11 cellular contexts compared by ENCODE assay signal in the genomic region with DNA sequence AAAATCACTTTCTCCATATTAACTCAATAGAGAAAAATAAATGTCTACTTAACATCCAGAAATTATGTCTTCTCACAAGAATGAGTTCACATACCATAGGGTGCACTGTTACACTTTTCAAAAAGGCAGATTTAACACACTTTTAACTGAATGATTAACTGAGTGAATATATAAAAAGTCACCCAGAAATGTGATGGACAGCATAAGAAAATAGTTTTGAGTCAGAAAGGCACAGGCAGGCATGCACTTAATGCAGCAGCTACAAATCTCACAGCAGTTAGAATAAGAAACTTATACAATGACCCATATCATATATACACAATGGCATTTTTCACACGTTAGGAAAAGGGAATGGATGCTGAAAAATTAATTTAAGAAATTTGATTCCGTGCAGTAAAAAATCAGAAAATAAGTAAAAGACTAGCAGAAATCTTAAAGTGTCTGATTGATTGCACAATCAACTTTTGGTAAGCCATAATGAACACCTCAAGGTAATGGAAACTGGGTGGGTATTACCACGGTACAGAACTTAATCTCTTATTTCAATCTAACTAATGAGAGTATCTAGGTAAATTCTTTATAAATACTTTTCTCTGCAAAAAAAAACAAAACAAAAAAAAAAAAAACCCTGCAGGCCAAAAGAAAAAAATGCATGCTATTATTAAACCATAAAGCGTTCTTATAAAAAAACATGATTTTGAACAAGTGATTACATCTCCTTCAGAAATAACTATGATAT. TPM values are rescaled to one million over a fixed set of nuclear protein-coding genes. Genes with fewer than 3 reads are reported as not detected.
DNase-seq lines count a peak whose midpoint lies in the region; ATAC-seq, FAIRE-seq and TF ChIP-seq lines count a peak whose summit lies in the region.
"Had no signal": no experiment of that assay in that cellular context is flagged by ENCODE, and none has a peak within 500 bp of the region (broad histone marks: within the 10 kb centered on the region; RNA-seq: fewer than 3 reads in every experiment).

No MANE protein-coding gene starts in this region.

- peaks cover 80% of the 10 kb centered on the region for H3K79me2 ChIP-seq in astrocyte (ENCODE audit: insufficient read depth, low read length)

- peak overlapping the region; percentile 95 for H3K4me3 Mint-ChIP-seq in HFFc6
- H3K4me3 Mint-ChIP-seq in astrocyte (ENCODE audit: unreplicated experiment): peak overlapping the region; percentile 96
- H3K4me3 Mint-ChIP-seq in naive thymus-derived CD8-positive, alpha-beta T cell: peak overlapping the region in 9 of 10 donors; percentile 34 to 98 (median 91)

- peaks cover 73 to 78% (median 76%) of the 10 kb centered on the region in 11 experiments for H4K20me1 ChIP-seq in BLaER1 treated with 17β-estradiol and CSF1 and Interleukin-3, amounts not matched to agents 10 nM and 100 nM
- peaks cover 72% of the 10 kb centered on the region for H4K20me1 ChIP-seq in astrocyte (ENCODE audit: insufficient read depth, low read length)

- POLR2A ChIA-PET in naive thymus-derived CD8-positive, alpha-beta T cell (lab: Charles Lee): interaction anchor here (0.6 kb wide), 1 partner anchor 36 kb away, joined by 4 read pairs; no protein-coding TSS in a partner anchor

- H3K27ac ChIP-seq in BLaER1 treated with 17β-estradiol and CSF1 and Interleukin-3, amounts not matched to agents 10 nM and 100 nM: peak overlapping the region in 9 of 11 experiments; percentile 1 to 99 (median 96); a peak in 14 of 22 replicates
- H3K27ac ChIP-seq in astrocyte (ENCODE audit: low read depth, low read length) (no peak overlapping the region), aorta (ENCODE audit: low read depth in 1 of 2, low read length in 2 of 2) (no peak overlapping the region)

- H3K4me2 ChIP-seq in BLaER1 treated with 17β-estradiol and CSF1 and Interleukin-3, amounts not matched to agents 10 nM and 100 nM: peak overlapping the region; percentile 66 to 92 (median 82)
- peak overlapping the region; percentile 96 for H3K4me2 ChIP-seq in astrocyte (ENCODE audit: low read length)

- DNase-seq in HFFc6: no peak
- DNase-seq in astrocyte (ENCODE audit: low read depth): no peak
- DNase-seq in naive thymus-derived CD8-positive, alpha-beta T cell: no peak
- DNase-seq in NCI-H2227 treated with DMSO at 0.1 percent for 48 hours (lab: John Stamatoyannopoulos, UW): no peak
- DNase-seq in COLO829 (ENCODE audit: low spot score): no peak
- DNase-seq in superior temporal gyrus (ENCODE audit: extremely low spot score): no peak
- DNase-seq in aorta: no peak
- DNase-seq: activated gamma-delta T cell; DMS53; effector CD8-positive, alpha-beta T cell had no signal

- 0 out of 22 replicates have a peak, but pooled peaks cover 0 to 4% (median 0%) of the 10 kb centered on the region in 11 experiments for H3K9me3 ChIP-seq in BLaER1 treated with 17β-estradiol and CSF1 and Interleukin-3, amounts not matched to agents 10 nM and 100 nM (replicated peaks in 1 of 11)
- no peaks in the 10 kb centered on the region for H3K9me3 ChIP-seq in astrocyte (ENCODE audit: insufficient read depth, low read depth, low read length)
- no peaks in the 10 kb centered on the region for H3K9me3 ChIP-seq in aorta (ENCODE audit: control insufficient read depth, low read length)

- peak; percentile 52 for TF ChIP-seq CTCF in HFFc6 (IDR thresholded peaks at IDR 0.05)
- TF ChIP-seq CTCF in astrocyte (IDR thresholded peaks at IDR 0.05; ENCODE audit: insufficient read depth, low read depth, low read length): no peak

- H3K27me3 ChIP-seq in BLaER1 treated with 17β-estradiol and CSF1 and Interleukin-3, amounts not matched to agents 10 nM and 100 nM: no peaks in the 10 kb centered on the region
- H3K27me3 ChIP-seq in astrocyte (ENCODE audit: insufficient read depth, low read length): no peaks in the 10 kb centered on the region
- no peaks in the 10 kb centered on the region for H3K27me3 ChIP-seq in aorta (ENCODE audit: control insufficient read depth in 1 of 2, insufficient read depth in 2 of 2, low read length in 1 of 2)

- no peak for FAIRE-seq in astrocyte (lab: Jason Lieb, UNC)

- H3K4me1 Mint-ChIP-seq in HFFc6 (ENCODE audit: low read depth) (peaks cover 60% of the 10 kb centered on the region), astrocyte (ENCODE audit: low read depth, unreplicated experiment) (peaks cover 25% of the 10 kb centered on the region)
- H3K4me1 Mint-ChIP-seq in naive thymus-derived CD8-positive, alpha-beta T cell: peaks cover 19 to 67% (median 48%) of the 10 kb centered on the region in 4 donors

- H3K4me3 ChIP-seq in BLaER1 treated with 17β-estradiol and CSF1 and Interleukin-3, amounts not matched to agents 10 nM and 100 nM: peak overlapping the region; percentile 75 to 98 (median 90)
- H3K4me3 ChIP-seq in astrocyte (ENCODE audit: insufficient read depth, low read depth, low read length) (no peak overlapping the region), aorta (ENCODE audit: low read length in 2 of 2) (no peak overlapping the region)

- H2AFZ ChIP-seq in astrocyte (ENCODE audit: low read depth, low read length): no peak overlapping the region

- no peaks in the 10 kb centered on the region for H3K9me3 Mint-ChIP-seq in HFFc6
- H3K9me3 Mint-ChIP-seq in astrocyte (ENCODE audit: unreplicated experiment): no peaks in the 10 kb centered on the region
- H3K9me3 Mint-ChIP-seq in naive thymus-derived CD8-positive, alpha-beta T cell: no peaks in the 10 kb centered on the region

- intact Hi-C loops in aorta (cut with DNase I): loop anchor here in 1 of 2 donors (10.0 kb wide), 2 partner anchors 251 to 259 kb away; no protein-coding TSS in a partner anchor

- 28 to 30% methylated on average over 4 of the region's 4 CpGs for WGBS in aorta, 2 donors

- H3K9ac ChIP-seq in BLaER1 treated with 17β-estradiol and CSF1 and Interleukin-3, amounts not matched to agents 10 nM and 100 nM: peak overlapping the region; percentile 36 to 99 (median 97); a peak in 19 of 22 replicates
- no peak overlapping the region for H3K9ac ChIP-seq in astrocyte (ENCODE audit: low read length)

- H3K36me3 ChIP-seq in BLaER1 treated with 17β-estradiol and CSF1 and Interleukin-3, amounts not matched to agents 10 nM and 100 nM: peaks cover 0 to 8% (median 0%) of the 10 kb centered on the region in 11 experiments; a peak in 1 of 22 replicates
- H3K36me3 ChIP-seq in astrocyte (ENCODE audit: insufficient read depth, low read length) (no peaks in the 10 kb centered on the region), aorta (ENCODE audit: control insufficient read depth in 1 of 2, insufficient read depth in 2 of 2, low read length in 1 of 2) (no peaks in the 10 kb centered on the region)

- no peaks in the 10 kb centered on the region; the same call in 1 of the 2 replicates for H3K27me3 Mint-ChIP-seq in HFFc6 (ENCODE audit: insufficient read depth)
- no peaks in the 10 kb centered on the region for H3K27me3 Mint-ChIP-seq in astrocyte (ENCODE audit: low read depth, unreplicated experiment)
- H3K27me3 Mint-ChIP-seq in naive thymus-derived CD8-positive, alpha-beta T cell: no peaks in the 10 kb centered on the region

- no peak for ATAC-seq in naive thymus-derived CD8-positive, alpha-beta T cell
- no peak for ATAC-seq in aorta (ENCODE audit: low FRiP score)

- H3K36me3 Mint-ChIP-seq in HFFc6 (ENCODE audit: low read depth) (peaks cover 18% of the 10 kb centered on the region), astrocyte (ENCODE audit: low read depth, unreplicated experiment) (no peaks in the 10 kb centered on the region)
- H3K36me3 Mint-ChIP-seq in naive thymus-derived CD8-positive, alpha-beta T cell: peaks cover 0 to 4% (median 0%) of the 10 kb centered on the region in 3 donors

- peaks cover 35 to 66% (median 56%) of the 10 kb centered on the region in 10 experiments for H3K4me1 ChIP-seq in BLaER1 treated with 17β-estradiol and CSF1 and Interleukin-3, amounts not matched to agents 10 nM and 100 nM
- H3K4me1 ChIP-seq in astrocyte (ENCODE audit: insufficient read depth, low read length) (peaks cover 8% of the 10 kb centered on the region), aorta (ENCODE audit: control insufficient read depth in 1 of 2, insufficient read depth in 2 of 2, low read length in 2 of 2) (no peaks in the 10 kb centered on the region)

- H3K27ac Mint-ChIP-seq in HFFc6 (no peak overlapping the region), astrocyte (ENCODE audit: unreplicated experiment) (peak overlapping the region; percentile 66)
- H3K27ac Mint-ChIP-seq in naive thymus-derived CD8-positive, alpha-beta T cell: no peak overlapping the region

RNA-seq across cellular contexts. Expression of gene MED13L, which starts 3.5 kb away (rescaled TPM):
- 10 to 100 TPM; 74.5 to 84.2 (median 77.7) TPM for total RNA-seq in HFFc6 (2021; fragmentation: NEBNext Ultra II Directional; extraction: Animal tissue kit (Norgen Biotek cat#: 25700))
- total RNA-seq in astrocyte (139 and 153 TPM in 2 replicates), aorta (100 to 1,000 TPM; 198 to 215 TPM)
- 100 to 1,000 TPM; 164 TPM for total RNA-seq in naive thymus-derived CD8-positive, alpha-beta T cell
- 1 to 10 TPM; 5.1 to 6.7 (median 6.1) TPM for polyA plus RNA-seq in naive thymus-derived CD8-positive, alpha-beta T cell
- polyA plus RNA-seq in aorta: 10 to 100 TPM; 16.7 to 30.1 TPM

Comparison
In these comparisons a context has a peak if more than half of its experiments do, and no peak if none do; other contexts are left out.
1. H3K27ac ChIP-seq: peak in BLaER1 treated with 17β-estradiol and CSF1 and Interleukin-3, amounts not matched to agents 10 nM and 100 nM (9 of 11); none in astrocyte (single experiment) and aorta (0 of 2).
2. H3K4me3 ChIP-seq: peak in BLaER1 treated with 17β-estradiol and CSF1 and Interleukin-3, amounts not matched to agents 10 nM and 100 nM (10 of 10); none in astrocyte (single experiment) and aorta (0 of 2).
3. Peak in every context shown above with its lines, with median percentiles within 50 percentile points of each other: H3K4me3 Mint-ChIP-seq.